ENCODE assay signal across 8 cellular contexts in genomic region chr9:110427497-110428104, GRCh38.
A peak's percentile ranks its signal among the peaks of the same experiment; 100 is the strongest.
DNase-seq lines count a peak whose midpoint lies in the region; ATAC-seq and TF ChIP-seq lines count a peak whose summit lies in the region.

No MANE protein-coding gene starts in this region.

- no peaks in the 10 kb centered on the region; the same call in 1 of the 2 replicates for H3K27me3 Mint-ChIP-seq in HFFc6 (ENCODE audit: insufficient read depth)

- ATAC-seq in mucosa of descending colon (peak; percentile 76), HG03469 (IDR thresholded peaks at IDR 0.05; ENCODE audit: unreplicated experiment) (no peak)

- intact Hi-C loops in mucosa of descending colon (cut with DNase I, micrococcal nuclease): no loop called here

- no peaks in the 10 kb centered on the region; the same call in 1 of the 2 replicates for H3K4me1 Mint-ChIP-seq in HFFc6 (ENCODE audit: low read depth)

- H3K36me3 Mint-ChIP-seq in HFFc6 (ENCODE audit: low read depth): no peaks in the 10 kb centered on the region

- H3K36me3 ChIP-seq in mucosa of descending colon (ENCODE audit: low read depth): no peaks in the 10 kb centered on the region

- H3K9me3 Mint-ChIP-seq in HFFc6: no peaks in the 10 kb centered on the region

- H3K4me3 ChIP-seq in choroid plexus epithelial cell (ENCODE audit: low read depth, low read length) (no peak overlapping the region), mucosa of descending colon (no peak overlapping the region)

- TF ChIP-seq CTCF in HFFc6 (IDR thresholded peaks at IDR 0.05) (peak; percentile 81), choroid plexus epithelial cell (conservative IDR thresholded peaks at IDR 0.05; ENCODE audit: low read depth, low read length) (peak; percentile 84), mucosa of descending colon (IDR thresholded peaks at IDR 0.05) (peak; percentile 28)

- H3K4me1 ChIP-seq in mucosa of descending colon (ENCODE audit: low read depth): no peaks in the 10 kb centered on the region

- peak; percentile 54 for DNase-seq in activated CD4-positive, alpha-beta T cell treated with anti-CD3 and anti-CD28 coated beads for 48 hours
- DNase-seq in activated CD4-positive, alpha-beta T cell treated with anti-CD3 and anti-CD28 coated beads for 4 hours: no peak
- DNase-seq in HFFc6 (peak; percentile 24), NCI-H774 (lab: John Stamatoyannopoulos, UW) (peak; percentile 4), choroid plexus epithelial cell (ENCODE audit: low read depth) (peak; percentile 74), mucosa of descending colon (peak in 2 of 3 donors; percentile 80 to 82)
- no peak for DNase-seq in stimulated activated naive CD4-positive, alpha-beta T cell (lab: John Stamatoyannopoulos, UW)

- H3K4me3 Mint-ChIP-seq in HFFc6: no peak overlapping the region

- H3K9me3 ChIP-seq in mucosa of descending colon: no peaks in the 10 kb centered on the region

- no peak overlapping the region for H3K27ac Mint-ChIP-seq in HFFc6

Comparison
In these comparisons a context has a peak if more than half of its experiments do, and no peak if none do; other contexts are left out.
1. DNase-seq: peak in activated CD4-positive, alpha-beta T cell treated with anti-CD3 and anti-CD28 coated beads for 48 hours (single experiment), HFFc6 (single experiment), NCI-H774 (single experiment), choroid plexus epithelial cell (single experiment) and mucosa of descending colon (2 of 3); none in activated CD4-positive, alpha-beta T cell treated with anti-CD3 and anti-CD28 coated beads for 4 hours (0 of 2) and stimulated activated naive CD4-positive, alpha-beta T cell (0 of 6).
2. CTCF ChIP-seq: peak in every context shown above with its lines; median percentile 84 in choroid plexus epithelial cell; 81 in HFFc6; 28 in mucosa of descending colon.